2 cellular contexts compared by ENCODE assay signal in genomic region chr1:168687796-168688195, GRCh38.
TF ChIP-seq lines count a peak whose summit lies in the region.

No MANE protein-coding gene starts in this region.

TF ChIP-seq in Ishikawa, 13 proteins besides CTCF, POLR2A, EP300 and RAD21 (continued from another document):
- TF ChIP-seq CREB1 (IDR thresholded peaks at IDR 0.05; ENCODE audit: low read depth) (no peak), TCF12 (IDR thresholded peaks at IDR 0.05; ENCODE audit: low read depth) (no peak), REST (IDR thresholded peaks at IDR 0.05; ENCODE audit: low read depth) (no peak), NFIC (IDR thresholded peaks at IDR 0.05) (no peak), TAF1 (IDR thresholded peaks at IDR 0.05; ENCODE audit: low read depth) (no peak)

TF ChIP-seq in H1, 55 proteins besides CTCF, POLR2A, EP300 and RAD21 (continued from another document):
- TF ChIP-seq HDAC2 (IDR thresholded peaks at IDR 0.05; ENCODE audit: borderline replicate concordance in 1 of 2, low read depth in 2 of 2, low read length in 2 of 2): no peak
- no peak for TF ChIP-seq CTBP2 (IDR thresholded peaks at IDR 0.05; ENCODE audit: borderline replicate concordance, insufficient read depth, insufficient read length, low read length)
- no peak for TF ChIP-seq TEAD4 (IDR thresholded peaks at IDR 0.05; ENCODE audit: low read depth, low read length)
- TF ChIP-seq POLR2AphosphoS5 (IDR thresholded peaks at IDR 0.05; ENCODE audit: low read depth, low read length): no peak
- no peak for TF ChIP-seq MAX (IDR thresholded peaks at IDR 0.05)
